1 cellular context compared by ENCODE assay signal in genomic region chr5:40991168-40991980, GRCh38.
A peak's percentile ranks its signal among the peaks of the same experiment; 100 is the strongest.
TF ChIP-seq lines count a peak whose summit lies in the region.

No MANE protein-coding gene starts in this region.

TF ChIP-seq in HepG2, 621 proteins besides CTCF, POLR2A, EP300 and RAD21 (continued from another document and continues in another):
- TF ChIP-seq ZNF687 (CRISPR knock-in tag; IDR thresholded peaks at IDR 0.05): no peak
- no peak for TF ChIP-seq ZNF747 (CRISPR knock-in tag; IDR thresholded peaks at IDR 0.05; ENCODE audit: borderline replicate concordance)
- no peak; the same call in 1 of the 2 replicates for TF ChIP-seq SP5 (CRISPR knock-in tag; IDR thresholded peaks at IDR 0.05; ENCODE audit: borderline replicate concordance, low read depth)
- no peak for TF ChIP-seq MTF2 (CRISPR knock-in tag; IDR thresholded peaks at IDR 0.05; ENCODE audit: borderline replicate concordance)
- no peak for TF ChIP-seq POLR2AphosphoS5 (IDR thresholded peaks at IDR 0.05; ENCODE audit: low read depth, low read length)
- no peak for TF ChIP-seq ZNF709 (CRISPR knock-in tag; IDR thresholded peaks at IDR 0.05)
- no peak for TF ChIP-seq IRF9 (CRISPR knock-in tag; IDR thresholded peaks at IDR 0.05; ENCODE audit: borderline replicate concordance)
- no peak for TF ChIP-seq SP4 (CRISPR knock-in tag; IDR thresholded peaks at IDR 0.05)
- TF ChIP-seq SRSF4 (IDR thresholded peaks at IDR 0.05; ENCODE audit: low read depth, low read length, poor library complexity, severe bottlenecking): no peak
- no peak for TF ChIP-seq ZNF781 (CRISPR knock-in tag; IDR thresholded peaks at IDR 0.05; ENCODE audit: borderline replicate concordance, not compliant biosample characterization)
- peak; percentile 83; the same call in 1 of the 2 replicates for TF ChIP-seq KDM3A (CRISPR knock-in tag; IDR thresholded peaks at IDR 0.05; ENCODE audit: low read depth)
- TF ChIP-seq ZNF784 (CRISPR knock-in tag; IDR thresholded peaks at IDR 0.05; ENCODE audit: borderline replicate concordance): no peak
- TF ChIP-seq ZNF776 (CRISPR knock-in tag; IDR thresholded peaks at IDR 0.05): no peak
- TF ChIP-seq ZBTB3 (CRISPR knock-in tag; IDR thresholded peaks at IDR 0.05; ENCODE audit: borderline replicate concordance, low read depth): peak; percentile 97
- TF ChIP-seq BRF2 (CRISPR knock-in tag; IDR thresholded peaks at IDR 0.05): no peak
- TF ChIP-seq ZNF850 (CRISPR knock-in tag; conservative IDR thresholded peaks at IDR 0.05): no peak
- no peak for TF ChIP-seq CENPX (CRISPR knock-in tag; IDR thresholded peaks at IDR 0.05)
- no peak for TF ChIP-seq ZNF841 (CRISPR knock-in tag; IDR thresholded peaks at IDR 0.05; ENCODE audit: borderline replicate concordance)
- peak; percentile 91 for TF ChIP-seq ZNF292 (CRISPR knock-in tag; IDR thresholded peaks at IDR 0.05; ENCODE audit: borderline replicate concordance, low read depth)
- no peak for TF ChIP-seq ZNF207 (IDR thresholded peaks at IDR 0.05; ENCODE audit: borderline replicate concordance)
- peak; percentile 79 for TF ChIP-seq MIXL1 (CRISPR knock-in tag; IDR thresholded peaks at IDR 0.05)
- no peak for TF ChIP-seq CREB1 (IDR thresholded peaks at IDR 0.05)
- peak; percentile 65 for TF ChIP-seq CREB1 (CRISPR knock-in tag; IDR thresholded peaks at IDR 0.05)
- TF ChIP-seq ZNF317 (CRISPR knock-in tag; IDR thresholded peaks at IDR 0.05): 0 out of 2 replicates have a peak, but pooled peaks have one; percentile 57
- TF ChIP-seq POGZ (CRISPR knock-in tag; IDR thresholded peaks at IDR 0.05): peak; percentile 89
- no peak for TF ChIP-seq HNF1A (IDR thresholded peaks at IDR 0.05; ENCODE audit: low read depth)
- TF ChIP-seq HNF1A (CRISPR knock-in tag; IDR thresholded peaks at IDR 0.05; ENCODE audit: borderline replicate concordance): peak; percentile 63; the same call in 1 of the 2 replicates
- TF ChIP-seq RBM22 (optimal IDR thresholded peaks at IDR 0.05; ENCODE audit: low read length): no peak
- TF ChIP-seq MLXIP (CRISPR knock-in tag; IDR thresholded peaks at IDR 0.05; ENCODE audit: borderline replicate concordance): no peak
- TF ChIP-seq ATF6 (CRISPR knock-in tag; conservative IDR thresholded peaks at IDR 0.05): no peak
- TF ChIP-seq NFYB (CRISPR knock-in tag; IDR thresholded peaks at IDR 0.05): no peak
- TF ChIP-seq MIER2 (CRISPR knock-in tag; IDR thresholded peaks at IDR 0.05): peak; percentile 71; the same call in 1 of the 2 replicates
- TF ChIP-seq POLR2AphosphoS2 (IDR thresholded peaks at IDR 0.05; ENCODE audit: low read depth, low read length): no peak
- TF ChIP-seq ETV5 (CRISPR knock-in tag; IDR thresholded peaks at IDR 0.05; ENCODE audit: borderline replicate concordance): peak; percentile 82; the same call in 1 of the 2 replicates
- TF ChIP-seq SUZ12 (IDR thresholded peaks at IDR 0.05; ENCODE audit: low read depth, low read length): no peak
- TF ChIP-seq ZNF382 (CRISPR knock-in tag; IDR thresholded peaks at IDR 0.05; ENCODE audit: borderline replicate concordance): no peak
- peak; percentile 24 for TF ChIP-seq PATZ1 (CRISPR knock-in tag; IDR thresholded peaks at IDR 0.05)
- TF ChIP-seq ZNF343 (CRISPR knock-in tag; IDR thresholded peaks at IDR 0.05): no peak
- no peak for TF ChIP-seq HNRNPLL (IDR thresholded peaks at IDR 0.05; ENCODE audit: low read depth, low read length, poor library complexity, severe bottlenecking)
- TF ChIP-seq ZNF18 (CRISPR knock-in tag; IDR thresholded peaks at IDR 0.05; ENCODE audit: insufficient replicate concordance): no peak
- TF ChIP-seq SATB2 (CRISPR knock-in tag; IDR thresholded peaks at IDR 0.05): no peak
- TF ChIP-seq JUNB (CRISPR knock-in tag; IDR thresholded peaks at IDR 0.05; ENCODE audit: borderline replicate concordance): no peak
- TF ChIP-seq ZBTB7B (CRISPR knock-in tag; IDR thresholded peaks at IDR 0.05): no peak
